In the genomic region with DNA sequence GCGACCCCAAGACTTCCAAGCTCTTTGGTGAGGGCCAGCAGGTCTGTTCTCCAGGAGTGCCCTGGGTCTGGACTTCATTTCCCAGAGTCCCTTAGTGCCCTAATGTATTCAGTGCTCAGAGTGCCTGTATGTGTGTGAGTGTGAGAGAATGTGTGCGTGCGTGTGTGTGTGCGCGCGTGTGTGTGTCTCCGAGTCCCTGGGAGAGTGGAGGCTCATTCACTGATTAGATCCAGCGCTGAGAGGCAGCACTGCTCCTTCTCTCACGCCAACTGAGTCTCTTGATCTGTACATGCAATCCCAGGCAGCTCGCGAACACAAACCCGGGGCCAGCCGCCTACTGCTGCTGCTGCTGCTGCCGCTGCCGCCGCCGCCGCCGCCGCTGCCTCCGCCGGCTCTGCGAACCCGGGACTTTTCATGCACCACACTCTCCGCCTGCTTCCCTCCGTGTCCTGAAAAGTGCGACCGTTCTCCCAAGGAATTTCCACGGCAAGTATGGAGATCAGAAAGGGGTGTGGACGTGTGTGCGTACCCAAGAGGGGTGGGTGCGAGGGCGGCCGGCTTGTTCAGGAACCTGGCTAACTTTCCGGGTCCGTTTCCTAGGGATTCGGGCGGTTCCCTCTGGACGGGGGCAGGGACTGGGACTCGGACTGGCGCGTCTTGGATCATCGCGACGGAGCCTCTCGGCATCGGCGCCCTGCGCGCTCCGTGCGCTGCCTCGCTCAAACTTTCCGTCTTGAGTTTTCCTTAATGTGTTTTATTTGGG, we compare ENCODE assay signal across 8 cellular contexts. TPM values are rescaled to one million over a fixed set of nuclear protein-coding genes. Genes with fewer than 3 reads are reported as not detected.
DNase-seq lines count a peak whose midpoint lies in the region; ATAC-seq lines count a peak whose summit lies in the region.

A gene (plus strand): TSS at position 215 of the 763 bp plus-strand sequence.

- peak within 1 kb of the TSS; percentile 47 for H3K4me3 ChIP-seq in skeletal muscle cell (ENCODE audit: low read depth, low read length)

- DNase-seq in DMS79 (lab: John Stamatoyannopoulos, UW) = peak; percentile 34
- peak; percentile 28 for DNase-seq in MV-4-11 (lab: John Stamatoyannopoulos, UW)
- DNase-seq in cerebellar cortex (ENCODE audit: low spot score) = peak; percentile 65
- DNase-seq in islet precursor cell = peak; percentile 89
- DNase-seq in skeletal muscle cell (ENCODE audit: low read depth) = peak; percentile 39
- no peak for DNase-seq in NAMALWA (ENCODE audit: low spot score)

- ATAC-seq in GM19023 (IDR thresholded peaks at IDR 0.05; ENCODE audit: unreplicated experiment) = no peak

- intact Hi-C loops in T-helper 1 cell treated with Interleukin-12 subunit alpha and Interleukin-12 subunit beta and Interleukin-4 antibody, amounts not matched to agents 30 ng/mL and 1 ng/mL, for 36 hours (cut with micrococcal nuclease) = loop anchor here (2.0 kb wide), 1 partner anchor 16 kb away; no protein-coding TSS in a partner anchor

RNA-seq across cellular contexts. Expression of the gene that starts here (rescaled TPM):
- total RNA-seq in T-helper 1 cell treated with Interleukin-12 subunit alpha and Interleukin-12 subunit beta and Interleukin-4 antibody, amounts not matched to agents 30 ng/mL and 1 ng/mL, for 36 hours = 84.0 and 86.6 TPM in 2 replicates
